1 cellular context compared by ENCODE assay signal in the genomic region with DNA sequence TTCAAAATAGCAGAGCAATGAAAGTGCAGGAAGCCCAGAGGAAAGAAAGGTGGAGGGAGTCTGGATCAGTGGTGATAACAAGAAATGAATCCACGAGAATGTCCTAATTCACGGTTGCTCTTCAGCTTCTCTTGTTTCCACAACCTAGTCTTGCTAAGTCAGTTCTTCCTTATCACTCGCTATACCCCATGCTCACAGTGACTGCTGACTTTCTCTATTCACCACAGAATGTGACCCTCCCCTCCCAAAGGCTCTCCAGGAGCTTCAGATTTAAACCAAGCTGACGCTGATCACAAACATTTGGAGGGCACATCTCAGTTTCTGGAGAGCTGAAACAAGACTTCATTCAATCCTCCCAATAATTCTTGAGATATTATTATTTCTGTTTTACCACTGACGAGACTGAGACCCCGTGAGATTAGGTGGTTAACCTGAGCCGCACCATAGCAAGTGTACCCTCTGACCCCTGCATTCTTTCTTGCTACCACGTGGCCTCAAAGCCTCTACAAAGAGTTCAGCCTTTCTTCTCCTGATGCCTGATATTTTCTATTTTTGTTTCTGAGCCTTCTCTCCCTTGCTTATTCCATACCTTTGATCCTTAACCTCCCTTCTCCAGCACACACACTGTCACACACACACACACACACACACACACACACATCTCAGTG.
TF ChIP-seq lines count a peak whose summit lies in the region.

No MANE protein-coding gene starts in this region.

TF ChIP-seq in endothelial cell of umbilical vein, 7 proteins besides CTCF, POLR2A, EP300 and RAD21:
- TF ChIP-seq FOS (IDR thresholded peaks at IDR 0.05; ENCODE audit: borderline replicate concordance, insufficient read depth, low read length) (no peak), JUN (IDR thresholded peaks at IDR 0.05; ENCODE audit: borderline replicate concordance, insufficient read depth, insufficient read length, low read depth) (no peak), EZH2 (IDR thresholded peaks at IDR 0.05; ENCODE audit: borderline replicate concordance, low read depth, low read length, severe bottlenecking) (no peak), MYC (IDR thresholded peaks at IDR 0.05; ENCODE audit: low read depth, low read length) (no peak), POLR2AphosphoS5 (IDR thresholded peaks at IDR 0.05; ENCODE audit: insufficient read depth, low read depth, low read length) (no peak), GATA2 (IDR thresholded peaks at IDR 0.05; ENCODE audit: insufficient read depth, insufficient read length, low read depth, low read length) (no peak)
- TF ChIP-seq, protein P1, sequence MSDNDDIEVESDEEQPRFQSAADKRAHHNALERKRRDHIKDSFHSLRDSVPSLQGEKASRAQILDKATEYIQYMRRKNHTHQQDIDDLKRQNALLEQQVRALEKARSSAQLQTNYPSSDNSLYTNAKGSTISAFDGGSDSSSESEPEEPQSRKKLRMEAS (IDR thresholded peaks at IDR 0.05; ENCODE audit: insufficient read depth, insufficient read length), result no peak
